In genomic region chr19:3409346-3410064, GRCh38 we compare ENCODE assay signal across 1 cellular context.
TF ChIP-seq lines count a peak whose summit lies in the region.

No MANE protein-coding gene starts in this region.

TF ChIP-seq in HepG2, 621 proteins besides CTCF, POLR2A, EP300 and RAD21 (continued from another document and continues in another):
- TF ChIP-seq ZNF589 (CRISPR knock-in tag; conservative IDR thresholded peaks at IDR 0.05) (no peak), ZNF740 (CRISPR knock-in tag; IDR thresholded peaks at IDR 0.05) (no peak), ZGPAT (CRISPR knock-in tag; IDR thresholded peaks at IDR 0.05) (peak; percentile 65), BHLHE40 (IDR thresholded peaks at IDR 0.05; ENCODE audit: low read length) (no peak), ZNF605 (CRISPR knock-in tag; IDR thresholded peaks at IDR 0.05) (0 out of 2 replicates have a peak, but pooled peaks have one; percentile 46), ZFP1 (CRISPR knock-in tag; IDR thresholded peaks at IDR 0.05) (no peak), FOSL2 (CRISPR knock-in tag; IDR thresholded peaks at IDR 0.05) (peak; percentile 67), ZNF12 (CRISPR knock-in tag; IDR thresholded peaks at IDR 0.05) (peak; percentile 15; the same call in 1 of the 2 replicates), TEF (CRISPR knock-in tag; IDR thresholded peaks at IDR 0.05) (no peak), HMG20A (CRISPR knock-in tag; IDR thresholded peaks at IDR 0.05; ENCODE audit: borderline replicate concordance) (peak; percentile 51; the same call in 1 of the 2 replicates), TFE3 (CRISPR knock-in tag; IDR thresholded peaks at IDR 0.05) (peak; percentile 64; the same call in 1 of the 2 replicates), ZEB1 (IDR thresholded peaks at IDR 0.05; ENCODE audit: insufficient replicate concordance, low read depth) (peak; percentile 15), FOXO1 (CRISPR knock-in tag; IDR thresholded peaks at IDR 0.05) (peak; percentile 75), KLF13 (CRISPR knock-in tag; IDR thresholded peaks at IDR 0.05) (peak; percentile 47; the same call in 1 of the 2 replicates), CREM (IDR thresholded peaks at IDR 0.05) (peak; percentile 42; the same call in 1 of the 2 replicates), CREM (CRISPR knock-in tag; IDR thresholded peaks at IDR 0.05) (no peak), ZNF577 (CRISPR knock-in tag; IDR thresholded peaks at IDR 0.05; ENCODE audit: borderline replicate concordance, low read depth) (no peak), NR0B2 (CRISPR knock-in tag; IDR thresholded peaks at IDR 0.05) (no peak), RFX3 (CRISPR knock-in tag; IDR thresholded peaks at IDR 0.05) (no peak), ZNF672 (CRISPR knock-in tag; IDR thresholded peaks at IDR 0.05) (0 out of 2 replicates have a peak, but pooled peaks have one; percentile 20), TIGD3 (CRISPR knock-in tag; IDR thresholded peaks at IDR 0.05; ENCODE audit: borderline replicate concordance) (no peak), MEF2D (CRISPR knock-in tag; IDR thresholded peaks at IDR 0.05) (peak; percentile 47; the same call in 1 of the 2 replicates), HNF4G (IDR thresholded peaks at IDR 0.05; ENCODE audit: borderline replicate concordance, low read depth, low read length) (peak; percentile 75), HNF4G (CRISPR knock-in tag; IDR thresholded peaks at IDR 0.05; ENCODE audit: borderline replicate concordance, low read depth) (no peak), ZNF124 (CRISPR knock-in tag; IDR thresholded peaks at IDR 0.05) (no peak), MEIS1 (CRISPR knock-in tag; IDR thresholded peaks at IDR 0.05; ENCODE audit: borderline replicate concordance) (0 out of 2 replicates have a peak, but pooled peaks have one; percentile 38), HMGXB3 (CRISPR knock-in tag; IDR thresholded peaks at IDR 0.05; ENCODE audit: borderline replicate concordance) (no peak), SMARCC2 (IDR thresholded peaks at IDR 0.05) (no peak), ZNF883 (CRISPR knock-in tag; IDR thresholded peaks at IDR 0.05; ENCODE audit: not compliant biosample characterization) (no peak), AHDC1 (CRISPR knock-in tag; IDR thresholded peaks at IDR 0.05; ENCODE audit: borderline replicate concordance) (no peak), ZNF510 (CRISPR knock-in tag; IDR thresholded peaks at IDR 0.05; ENCODE audit: low read depth) (no peak), ZNF629 (CRISPR knock-in tag; conservative IDR thresholded peaks at IDR 0.05) (peak; percentile 58; the same call in 1 of the 2 replicates), FUBP1 (CRISPR knock-in tag; IDR thresholded peaks at IDR 0.05; ENCODE audit: borderline replicate concordance) (no peak), ZNF280D (CRISPR knock-in tag; IDR thresholded peaks at IDR 0.05) (no peak)
